ENCODE assay signal across 25 cellular contexts in genomic region chr6:117417851-117418250, GRCh38. TPM values are rescaled to one million over a fixed set of nuclear protein-coding genes. Genes with fewer than 3 reads are reported as not detected.
DNase-seq lines count a peak whose midpoint lies in the region; ATAC-seq and TF ChIP-seq lines count a peak whose summit lies in the region.
"Had no signal": no experiment of that assay in that cellular context is flagged by ENCODE, and none has a peak within 500 bp of the region (broad histone marks: within the 10 kb centered on the region; RNA-seq: fewer than 3 reads in every experiment).

No MANE protein-coding gene starts in this region.

- H4K91ac ChIP-seq in IMR-90 (ENCODE audit: insufficient read depth, low read depth, low read length), result no peak overlapping the region

- no peaks in the 10 kb centered on the region for H3K9me2 ChIP-seq in PC-3 (replicated peaks; ENCODE audit: low read length)

- TF ChIP-seq POLR2A in IMR-90 (IDR thresholded peaks at IDR 0.05; ENCODE audit: low read depth, low read length), result no peak

- H3K27me3 ChIP-seq in IMR-90 (ENCODE audit: control insufficient read depth, insufficient read depth, low read length) (peaks cover 2% of the 10 kb centered on the region; the same call in 1 of the 2 replicates), PC-3 (ENCODE audit: low read length) (no peaks in the 10 kb centered on the region)
- H3K27me3 ChIP-seq: BE2C; BLaER1 treated with 17β-estradiol and CSF1 and Interleukin-3, amounts not matched to agents 10 nM and 100 nM had no signal

- no peak overlapping the region for H3K4ac ChIP-seq in IMR-90 (ENCODE audit: low read depth, low read length)

- no peak overlapping the region for H3K14ac ChIP-seq in IMR-90 (replicated peaks; ENCODE audit: low read depth, low read length)

- no peaks in the 10 kb centered on the region for H3K79me2 ChIP-seq in PC-3 (ENCODE audit: low read length)

- H4K8ac ChIP-seq in IMR-90 (ENCODE audit: low read depth in 2 of 2, low read length in 2 of 2), result no peak overlapping the region

- no peaks in the 10 kb centered on the region for H3K4me1 Mint-ChIP-seq in nephron progenitor cell
- H3K4me1 Mint-ChIP-seq: CD14-positive monocyte; CD8-positive, alpha-beta memory T cell had no signal

- dilution Hi-C loops in IMR-90 (cut with HindIII; ENCODE audit: low sequenced_read_pairs, unreplicated experiment), result no loop called here

- no peak for TF ChIP-seq RAD21 in IMR-90 (IDR thresholded peaks at IDR 0.05; ENCODE audit: low read length)

- WGBS in IMR-90 (ENCODE audit: extremely low coverage in 2 of 2, insufficient read length in 1 of 2), 2 experiments, result no CpG with 5 or more reads among the region's 1 CpG

- H3K56ac ChIP-seq in IMR-90 (ENCODE audit: extremely low read depth, insufficient read depth, low read length), result no peak overlapping the region

- H3K27ac ChIP-seq in IMR-90 (ENCODE audit: insufficient read depth, low read length) (no peak overlapping the region), PC-3 (ENCODE audit: low read length) (no peak overlapping the region)
- H3K27ac ChIP-seq: A549; BLaER1 treated with 17β-estradiol and CSF1 and Interleukin-3, amounts not matched to agents 10 nM and 100 nM had no signal

- no peaks in the 10 kb centered on the region for H3K9me3 Mint-ChIP-seq in nephron progenitor cell
- H3K9me3 Mint-ChIP-seq: CD4-positive, alpha-beta T cell; CD8-positive, alpha-beta memory T cell; GM23338; H9; HFFc6 had no signal

- BruUV-seq in IMR-90 (replicated peaks; lab: Mats Ljungman, UMichigan) (no TSS peak), PC-3 (replicated peaks; lab: Mats Ljungman, UMichigan) (no TSS peak)

- H3K9me1 ChIP-seq in IMR-90 (ENCODE audit: insufficient read depth, low read length), result no peaks in the 10 kb centered on the region

- H3K4me3 ChIP-seq in IMR-90 (ENCODE audit: insufficient read depth, low read depth, low read length), result no peak overlapping the region
- H3K4me3 ChIP-seq in PC-3 (ENCODE audit: low read length), result no peak overlapping the region
- no peak overlapping the region for H3K4me3 ChIP-seq in astrocyte of the spinal cord (ENCODE audit: low read depth, low read length)
- H3K4me3 ChIP-seq: A549; BLaER1 treated with 17β-estradiol and CSF1 and Interleukin-3, amounts not matched to agents 10 nM and 100 nM; GM12878; GM23338 had no signal

- no peak overlapping the region for H4K5ac ChIP-seq in IMR-90 (ENCODE audit: low read depth, low read length)

- H3F3A ChIP-seq in PC-3 (ENCODE audit: low read length, unreplicated experiment), result no peaks in the 10 kb centered on the region

- H3K9ac ChIP-seq in IMR-90 (ENCODE audit: low read depth, low read length), result no peak overlapping the region
- H3K9ac ChIP-seq in PC-3 (ENCODE audit: low read length), result no peak overlapping the region
- H3K9ac ChIP-seq: BLaER1 treated with 17β-estradiol and CSF1 and Interleukin-3, amounts not matched to agents 10 nM and 100 nM had no signal

- H3K9me3 ChIP-seq in IMR-90 (ENCODE audit: control insufficient read depth, insufficient read depth, low read length) (no peaks in the 10 kb centered on the region), PC-3 (ENCODE audit: low read length) (no peaks in the 10 kb centered on the region)
- H3K9me3 ChIP-seq: A549; BE2C; BLaER1 treated with 17β-estradiol and CSF1 and Interleukin-3, amounts not matched to agents 10 nM and 100 nM had no signal

- no peak overlapping the region for H2AK9ac ChIP-seq in IMR-90 (replicated peaks; ENCODE audit: low read depth, low read length, poor library complexity)

- no peaks in the 10 kb centered on the region for H3K4me1 ChIP-seq in IMR-90 (ENCODE audit: control insufficient read depth, insufficient read depth, low read length)
- peaks cover 18% of the 10 kb centered on the region for H3K4me1 ChIP-seq in PC-3 (ENCODE audit: insufficient read depth, low read length)
- H3K4me1 ChIP-seq: BE2C; BLaER1 treated with 17β-estradiol and CSF1 and Interleukin-3, amounts not matched to agents 10 nM and 100 nM had no signal

- H4K20me1 ChIP-seq in IMR-90 (ENCODE audit: insufficient read depth, low read length) (no peaks in the 10 kb centered on the region), PC-3 (ENCODE audit: low read length) (no peaks in the 10 kb centered on the region)
- H4K20me1 ChIP-seq: BLaER1 treated with 17β-estradiol and CSF1 and Interleukin-3, amounts not matched to agents 10 nM and 100 nM had no signal

- no peak for ATAC-seq in IMR-90 (ENCODE audit: low read depth)
- ATAC-seq in PC-3, result peak; percentile 22
- ATAC-seq in left colon, result peak; percentile 48
- no peak for ATAC-seq in HG03432 (IDR thresholded peaks at IDR 0.05; ENCODE audit: unreplicated experiment)
- ATAC-seq: A549, GM12878, GM23338 had no signal

- no peak overlapping the region for H2AK5ac ChIP-seq in IMR-90 (ENCODE audit: low read depth, low read length)

- H2AFZ ChIP-seq in IMR-90 (replicated peaks; ENCODE audit: low read length, poor library complexity), result no peak overlapping the region
- H2AFZ ChIP-seq in PC-3 (ENCODE audit: low read length), result no peak overlapping the region
- H2AFZ ChIP-seq: GM23338 had no signal

- H3K79me1 ChIP-seq in IMR-90 (ENCODE audit: low read depth in 1 of 2, low read length in 2 of 2), result no peaks in the 10 kb centered on the region

- H2BK5ac ChIP-seq in IMR-90 (ENCODE audit: low read depth, low read length, poor library complexity, severe bottlenecking), result no peak overlapping the region

- H3K4me2 ChIP-seq in IMR-90 (ENCODE audit: low read depth, low read length) (no peak overlapping the region), PC-3 (ENCODE audit: low read length) (peak overlapping the region; percentile 9; the same call in 1 of the 2 replicates)
- H3K4me2 ChIP-seq: A549; BLaER1 treated with 17β-estradiol and CSF1 and Interleukin-3, amounts not matched to agents 10 nM and 100 nM; GM23338 had no signal

- no peak overlapping the region for H3K18ac ChIP-seq in IMR-90 (ENCODE audit: low read depth, low read length)

- POLR2A ChIA-PET in IMR-90 (lab: Charles Lee; ENCODE audit: unreplicated experiment), result no interaction called here
- POLR2A ChIA-PET in PC-3 (lab: Charles Lee; ENCODE audit: unreplicated experiment), result no interaction called here

- TF ChIP-seq CTCF in IMR-90 (conservative IDR thresholded peaks at IDR 0.05; ENCODE audit: low read depth, low read length) (no peak), PC-3 (conservative IDR thresholded peaks at IDR 0.05; ENCODE audit: low read depth, low read length) (no peak), astrocyte of the spinal cord (IDR thresholded peaks at IDR 0.05; ENCODE audit: low read depth, low read length) (no peak), nephron progenitor cell (IDR thresholded peaks at IDR 0.05) (no peak)

- intact Hi-C loops in IMR-90 (cut with micrococcal nuclease), result no loop called here
- intact Hi-C loops in PC-3 (cut with micrococcal nuclease), result no loop called here
- intact Hi-C loops in left colon (cut with DNase I, micrococcal nuclease), result no loop called here

- H3K36me3 Mint-ChIP-seq in nephron progenitor cell (ENCODE audit: low read depth), result no peaks in the 10 kb centered on the region
- H3K36me3 Mint-ChIP-seq: CD14-positive monocyte; CD8-positive, alpha-beta memory T cell had no signal

- in situ Hi-C loops in IMR-90 (cut with MboI; ENCODE audit: low sequenced_read_pairs) (no loop called here), astrocyte of the spinal cord (cut with HindIII; ENCODE audit: low sequenced_read_pairs) (no loop called here)

- H3K27me3 Mint-ChIP-seq in nephron progenitor cell (ENCODE audit: low read depth, poor library complexity), result peaks cover 8% of the 10 kb centered on the region

- H2BK20ac ChIP-seq in IMR-90 (ENCODE audit: low read depth, low read length), result no peak overlapping the region

- H3K27ac Mint-ChIP-seq in nephron progenitor cell, result no peak overlapping the region
- H3K27ac Mint-ChIP-seq: CD14-positive monocyte; CD4-positive, alpha-beta T cell; CD8-positive, alpha-beta memory T cell; GM23338; H9; HFFc6 had no signal

- no peaks in the 10 kb centered on the region for H3K36me3 ChIP-seq in IMR-90 (ENCODE audit: control insufficient read depth, insufficient read depth, low read length)
- no peaks in the 10 kb centered on the region for H3K36me3 ChIP-seq in PC-3 (ENCODE audit: low read depth, low read length)
- H3K36me3 ChIP-seq: BE2C; BLaER1 treated with 17β-estradiol and CSF1 and Interleukin-3, amounts not matched to agents 10 nM and 100 nM had no signal

- no peak overlapping the region for H3K23ac ChIP-seq in IMR-90 (ENCODE audit: low read depth, low read length)

- no peak overlapping the region for H2BK15ac ChIP-seq in IMR-90 (ENCODE audit: low read depth, low read length)

- DNase-seq in IMR-90, result peak; percentile 7
- DNase-seq in PC-3, result peak; percentile 40
- DNase-seq in astrocyte of the spinal cord (ENCODE audit: low read depth, low spot score), result peak; percentile 4
- DNase-seq in left colon, result no peak
- no peak for DNase-seq in nephron progenitor cell
- DNase-seq in ureter (ENCODE audit: low spot score), result no peak
- no peak for DNase-seq in activated CD4-positive, CD25-positive, alpha-beta regulatory T cell treated with anti-CD3 and anti-CD28 coated beads, Interleukin-2, amount 50 U/mL, for 72 hours
- DNase-seq: 8988T; ACHN; AML-193; BE2C; CD4-positive, alpha-beta T cell; CD8-positive, alpha-beta memory T cell; DMS 273 treated with DMSO at 0.1 percent for 48 hours; DMS79; EL; GDM1; H9; HFFc6 had no signal

- CTCF ChIA-PET in IMR-90 (lab: Yijun Ruan, JAX) (no interaction called here), PC-3 (lab: Charles Lee) (no interaction called here)

- no peak overlapping the region for H3K4me3 Mint-ChIP-seq in nephron progenitor cell
- H3K4me3 Mint-ChIP-seq: CD14-positive monocyte; CD4-positive, alpha-beta T cell; CD8-positive, alpha-beta memory T cell; GM23338; H9; HFFc6 had no signal

- H2BK120ac ChIP-seq in IMR-90 (ENCODE audit: low read depth, low read length), result no peak overlapping the region

TF ChIP-seq in IMR-90, 13 proteins besides CTCF, POLR2A, EP300 and RAD21:
- TF ChIP-seq RFX5 (IDR thresholded peaks at IDR 0.05; ENCODE audit: low read depth, low read length) (no peak), ELK1 (IDR thresholded peaks at IDR 0.05; ENCODE audit: borderline replicate concordance, low read depth, low read length) (no peak), NFE2L2 (IDR thresholded peaks at IDR 0.05; ENCODE audit: low read depth, low read length) (no peak)

RNA-seq across cellular contexts. Expression of gene ROS1, which starts 7.9 kb away (rescaled TPM):
- total RNA-seq in IMR-90 (2012; rRNA removed) (under 0.01 TPM in 2 replicates), PC-3 (2014; rRNA removed) (0.07 and 0.17 TPM in 2 replicates), left colon (1 to 10 TPM; 1.7 to 2.6 TPM), ureter (0.05 TPM)
- polyA plus RNA-seq in IMR-90 (2012; rRNA removed), result 0.03 TPM in 1 of 2 replicates, not detected in the other
- polyA plus RNA-seq in IMR-90 (2012; cell fraction: cytosol; rRNA removed), result under 0.01 and 0.01 TPM in 2 replicates
- 0.01 and 0.05 TPM in 2 replicates for polyA plus RNA-seq in IMR-90 (2012; cell fraction: nucleus; rRNA removed; ENCODE audit: low replicate concordance)
- total RNA-seq: CD4-positive, alpha-beta T cell; CD8-positive, alpha-beta memory T cell; GM23338; H9 had no signal
- polyA plus RNA-seq: CD14-positive monocyte; CD8-positive, alpha-beta memory T cell; GM23338 had no signal

Comparison
In these comparisons a context has a peak if more than half of its experiments do, and no peak if none do; other contexts are left out.
1. ATAC-seq: peak in PC-3 (single experiment) and left colon (single experiment); none in IMR-90 (single experiment) and HG03432 (single experiment).
2. DNase-seq: peak in IMR-90 (single experiment), PC-3 (single experiment) and astrocyte of the spinal cord (single experiment); none in left colon (0 of 2), nephron progenitor cell (single experiment), ureter (single experiment) and activated CD4-positive, CD25-positive, alpha-beta regulatory T cell treated with anti-CD3 and anti-CD28 coated beads, Interleukin-2, amount 50 U/mL, for 72 hours (single experiment).